In genomic region chr2:1625281-1626001, GRCh38 we compare ENCODE assay signal across 11 cellular contexts.
DNase-seq lines count a peak whose midpoint lies in the region; ATAC-seq, FAIRE-seq and TF ChIP-seq lines count a peak whose summit lies in the region.
"Had no signal": no experiment of that assay in that cellular context is flagged by ENCODE, and none has a peak within 500 bp of the region (broad histone marks: within the 10 kb centered on the region; RNA-seq: fewer than 3 reads in every experiment).

No MANE protein-coding gene starts in this region.

- CTCF ChIA-PET in activated naive CD4-positive, alpha-beta T cell treated with anti-CD3 and anti-CD28 coated beads, Interleukin-2, amount 10 ng/mL, durations not matched to agents 7 days and 5 days (lab: Charles Lee) = no interaction called here

- peaks cover 14% of the 10 kb centered on the region for H3K4me1 ChIP-seq in upper lobe of right lung

- ATAC-seq in upper lobe of right lung (peak; percentile 90), HG03196 (IDR thresholded peaks at IDR 0.05; ENCODE audit: unreplicated experiment) (no peak), HG03432 (IDR thresholded peaks at IDR 0.05; ENCODE audit: unreplicated experiment) (no peak)

- H3K36me3 ChIP-seq in bronchial epithelial cell (ENCODE audit: control insufficient read depth, insufficient read depth, low read length) (no peaks in the 10 kb centered on the region), upper lobe of right lung (no peaks in the 10 kb centered on the region)

- no peak overlapping the region for H3K27ac ChIP-seq in upper lobe of right lung

- no peaks in the 10 kb centered on the region for H3K27me3 ChIP-seq in bronchial epithelial cell (ENCODE audit: control insufficient read depth, insufficient read depth, low read length)
- H3K27me3 ChIP-seq in upper lobe of right lung = no peaks in the 10 kb centered on the region

- no peaks in the 10 kb centered on the region for H3K9me3 Mint-ChIP-seq in activated naive CD4-positive, alpha-beta T cell treated with anti-CD3 and anti-CD28 coated beads, Interleukin-2, amount 10 ng/mL, durations not matched to agents 7 days and 5 days

- H3K9me3 ChIP-seq in upper lobe of right lung = no peaks in the 10 kb centered on the region

- peaks cover 12% of the 10 kb centered on the region for H3K27me3 Mint-ChIP-seq in activated naive CD4-positive, alpha-beta T cell treated with anti-CD3 and anti-CD28 coated beads, Interleukin-2, amount 10 ng/mL, durations not matched to agents 7 days and 5 days

- no peaks in the 10 kb centered on the region for H3K36me3 Mint-ChIP-seq in activated naive CD4-positive, alpha-beta T cell treated with anti-CD3 and anti-CD28 coated beads, Interleukin-2, amount 10 ng/mL, durations not matched to agents 7 days and 5 days

- TF ChIP-seq CTCF in bronchial epithelial cell (IDR thresholded peaks at IDR 0.05; ENCODE audit: insufficient read depth, low read length, severe bottlenecking) (no peak), upper lobe of right lung (IDR thresholded peaks at IDR 0.05) (no peak)

- no peaks in the 10 kb centered on the region for H3K4me1 Mint-ChIP-seq in activated naive CD4-positive, alpha-beta T cell treated with anti-CD3 and anti-CD28 coated beads, Interleukin-2, amount 10 ng/mL, durations not matched to agents 7 days and 5 days

- no peak overlapping the region for H3K4me3 Mint-ChIP-seq in activated naive CD4-positive, alpha-beta T cell treated with anti-CD3 and anti-CD28 coated beads, Interleukin-2, amount 10 ng/mL, durations not matched to agents 7 days and 5 days

- H3K4me3 ChIP-seq in bronchial epithelial cell (ENCODE audit: low read depth, low read length) (no peak overlapping the region), upper lobe of right lung (no peak overlapping the region)

- intact Hi-C loops in upper lobe of right lung (cut with DNase I) = no loop called here

- DNase-seq in NCI-H2107 treated with DMSO at 0.1 percent for 48 hours (lab: John Stamatoyannopoulos, UW; ENCODE audit: unreplicated experiment) = peak; percentile 58
- no peak for DNase-seq in NCI-H2107 (lab: John Stamatoyannopoulos, UW)
- peak; percentile 99 for DNase-seq in bronchial epithelial cell (ENCODE audit: low read depth)
- DNase-seq in kidney tubule cell (ENCODE audit: low spot score) = peak; percentile 93
- peak; percentile 83 for DNase-seq in upper lobe of right lung
- no peak for DNase-seq in activated naive CD4-positive, alpha-beta T cell treated with anti-CD3 and anti-CD28 coated beads, Interleukin-2, amount 10 ng/mL, durations not matched to agents 7 days and 5 days
- DNase-seq: NCI-H446 had no signal

- H3K27ac Mint-ChIP-seq in activated naive CD4-positive, alpha-beta T cell treated with anti-CD3 and anti-CD28 coated beads, Interleukin-2, amount 10 ng/mL, durations not matched to agents 7 days and 5 days = no peak overlapping the region

- FAIRE-seq in bronchial epithelial cell (lab: Jason Lieb, UNC) = peak; percentile 97
- FAIRE-seq: A204.1, GM19239 had no signal

Comparison
In these comparisons a context has a peak if more than half of its experiments do, and no peak if none do; other contexts are left out.
1. DNase-seq: peak in NCI-H2107 treated with DMSO at 0.1 percent for 48 hours (single experiment), bronchial epithelial cell (single experiment), kidney tubule cell (single experiment) and upper lobe of right lung (single experiment); none in NCI-H2107 (single experiment) and activated naive CD4-positive, alpha-beta T cell treated with anti-CD3 and anti-CD28 coated beads, Interleukin-2, amount 10 ng/mL, durations not matched to agents 7 days and 5 days (single experiment).